In the genomic region with DNA sequence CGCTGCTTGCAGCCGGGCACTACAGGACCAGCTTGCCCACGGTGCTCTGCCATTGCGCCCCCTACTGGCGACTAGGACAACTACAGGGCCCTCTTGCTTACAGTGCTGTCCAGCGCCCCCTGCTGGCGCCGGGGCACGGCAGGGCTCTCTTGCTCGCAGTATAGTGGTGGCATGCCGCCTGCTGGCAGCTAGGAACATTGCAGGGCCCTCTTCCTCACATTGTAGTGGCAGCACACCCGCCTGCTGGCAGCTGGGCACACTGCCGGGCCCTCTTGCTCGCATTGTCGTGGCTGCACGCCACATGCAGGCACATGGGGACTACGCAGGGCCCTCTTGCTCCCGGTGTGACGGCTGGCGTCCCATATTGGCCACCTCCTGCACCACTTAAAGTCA, we compare ENCODE assay signal across 8 cellular contexts. TPM values are rescaled to one million over a fixed set of nuclear protein-coding genes. Genes with fewer than 3 reads are reported as not detected.
A peak's percentile ranks its signal among the peaks of the same experiment; 100 is the strongest.
DNase-seq lines count a peak whose midpoint lies in the region; ATAC-seq and TF ChIP-seq lines count a peak whose summit lies in the region.
"Not testable (repeated sequence)": the region's sequence is repeated elsewhere in the genome, so short reads cannot be mapped to it uniquely, and the experiment has no call there.

No MANE protein-coding gene starts in this region.

- TF ChIP-seq CTCF in GM12865 (IDR thresholded peaks at IDR 0.05; ENCODE audit: insufficient read depth, low read depth, low read length, missing control alignments) (peak; percentile 97), fibroblast of pulmonary artery (IDR thresholded peaks at IDR 0.05; ENCODE audit: low read length, missing control alignments) (peak; percentile 77)

- DNase-seq in GM12865 (ENCODE audit: low read depth) (peak; percentile 96), HT1080 (ENCODE audit: low read depth) (peak; percentile 93), T-helper 9 cell (peak; percentile 82), fibroblast of pulmonary artery (ENCODE audit: low read depth) (peak; percentile 93), memory B cell (ENCODE audit: low spot score in 2 of 2) (peak; percentile 93 to 94)
- peak; percentile 83 for DNase-seq in activated naive CD8-positive, alpha-beta T cell treated with anti-CD3 and anti-CD28 coated beads, Interleukin-2, amount 50 U/mL, for 16 hours (ENCODE audit: low read depth, low spot score)
- peak; percentile 89 to 94 (median 90) for DNase-seq in stimulated activated CD4-positive, alpha-beta T cell treated with anti-CD3 and anti-CD28 coated beads, Interleukin-12 subunit alpha, Interleukin-12 subunit beta, amount 100 ng/mL, for 48 hours (ENCODE audit: low read depth in 2 of 3, low spot score in 1 of 3)

- H3K27me3 Mint-ChIP-seq in memory B cell, result not testable (repeated sequence)

- H3K4me3 ChIP-seq in GM12865 (ENCODE audit: low read depth, low read length), result peak overlapping the region; percentile 51
- H3K4me3 ChIP-seq in fibroblast of pulmonary artery (replicated peaks; ENCODE audit: low read depth, low read length), result peak overlapping the region; percentile 54
- H3K4me3 ChIP-seq in urinary bladder (ENCODE audit: low read depth, low read length), result peak overlapping the region; percentile 34

- H3K4me3 Mint-ChIP-seq in memory B cell, result peak overlapping the region; percentile 94

- H3K27ac Mint-ChIP-seq in memory B cell, result peak overlapping the region; percentile 93

- WGBS in urinary bladder, result 10% methylated on average over 20 of the region's 20 CpGs

- H3K36me3 Mint-ChIP-seq in memory B cell, result not testable (repeated sequence)

- H3K4me1 Mint-ChIP-seq in memory B cell, result not testable (repeated sequence)

- not testable (repeated sequence) for H3K9me3 Mint-ChIP-seq in memory B cell

- H3K36me3 ChIP-seq in urinary bladder (ENCODE audit: insufficient read depth), result not testable (repeated sequence)

- ATAC-seq in memory B cell (ENCODE audit: low read depth), result peak; percentile 7

- H3K27ac ChIP-seq in urinary bladder (ENCODE audit: low read depth), result peak overlapping the region; percentile 80

- H3K4me1 ChIP-seq in urinary bladder (ENCODE audit: insufficient read depth), result not testable (repeated sequence)

RNA-seq across cellular contexts. Expression of a gene that starts 23.0 kb away (rescaled TPM):
- total RNA-seq in HT1080 (2014; rRNA removed; shearing (Covaris generic)), result 1.6 and 3.9 TPM in 2 replicates
- 3.4 and 4.1 TPM in 2 replicates for polyA plus RNA-seq in HT1080 (2015; cell fraction: cytosol; rRNA removed)
- polyA plus RNA-seq in HT1080 (2015; cell fraction: nucleus; rRNA removed), result 17.9 and 29.2 TPM in 2 replicates
- 13.3 TPM for total RNA-seq in urinary bladder
- 11.4 TPM for polyA plus RNA-seq in urinary bladder

Comparison
In these comparisons a context has a peak if more than half of its experiments do, and no peak if none do; other contexts are left out.
1. Peak in every context shown above with its lines: DNase-seq, ATAC-seq, H3K4me3 ChIP-seq and H3K27ac ChIP-seq.